Comparison of ENCODE assay signal across 1 cellular context in the genomic region with DNA sequence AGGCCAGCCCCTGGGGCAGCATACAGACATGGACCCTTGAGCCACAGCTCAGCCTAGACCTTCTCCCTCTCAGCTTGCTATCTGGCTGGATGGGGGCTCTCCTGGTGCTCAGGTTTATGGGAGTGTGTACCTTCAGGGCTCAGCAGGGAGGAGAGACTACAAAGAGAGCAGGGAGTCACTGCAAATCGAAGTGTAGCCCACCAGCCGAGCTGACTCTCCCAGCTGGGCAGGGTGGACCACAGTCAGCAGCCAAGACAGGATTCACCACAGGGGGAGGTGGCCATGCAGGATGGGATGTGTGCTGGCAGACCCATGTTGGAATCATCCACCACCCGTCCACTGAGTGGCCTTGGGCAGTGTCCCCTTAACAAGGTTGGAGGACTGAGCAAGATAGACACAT.
TF ChIP-seq lines count a peak whose summit lies in the region.

No MANE protein-coding gene starts in this region.

TF ChIP-seq in HepG2, 621 proteins besides CTCF, POLR2A, EP300 and RAD21 (continued from another document):
- TF ChIP-seq, protein P1, sequence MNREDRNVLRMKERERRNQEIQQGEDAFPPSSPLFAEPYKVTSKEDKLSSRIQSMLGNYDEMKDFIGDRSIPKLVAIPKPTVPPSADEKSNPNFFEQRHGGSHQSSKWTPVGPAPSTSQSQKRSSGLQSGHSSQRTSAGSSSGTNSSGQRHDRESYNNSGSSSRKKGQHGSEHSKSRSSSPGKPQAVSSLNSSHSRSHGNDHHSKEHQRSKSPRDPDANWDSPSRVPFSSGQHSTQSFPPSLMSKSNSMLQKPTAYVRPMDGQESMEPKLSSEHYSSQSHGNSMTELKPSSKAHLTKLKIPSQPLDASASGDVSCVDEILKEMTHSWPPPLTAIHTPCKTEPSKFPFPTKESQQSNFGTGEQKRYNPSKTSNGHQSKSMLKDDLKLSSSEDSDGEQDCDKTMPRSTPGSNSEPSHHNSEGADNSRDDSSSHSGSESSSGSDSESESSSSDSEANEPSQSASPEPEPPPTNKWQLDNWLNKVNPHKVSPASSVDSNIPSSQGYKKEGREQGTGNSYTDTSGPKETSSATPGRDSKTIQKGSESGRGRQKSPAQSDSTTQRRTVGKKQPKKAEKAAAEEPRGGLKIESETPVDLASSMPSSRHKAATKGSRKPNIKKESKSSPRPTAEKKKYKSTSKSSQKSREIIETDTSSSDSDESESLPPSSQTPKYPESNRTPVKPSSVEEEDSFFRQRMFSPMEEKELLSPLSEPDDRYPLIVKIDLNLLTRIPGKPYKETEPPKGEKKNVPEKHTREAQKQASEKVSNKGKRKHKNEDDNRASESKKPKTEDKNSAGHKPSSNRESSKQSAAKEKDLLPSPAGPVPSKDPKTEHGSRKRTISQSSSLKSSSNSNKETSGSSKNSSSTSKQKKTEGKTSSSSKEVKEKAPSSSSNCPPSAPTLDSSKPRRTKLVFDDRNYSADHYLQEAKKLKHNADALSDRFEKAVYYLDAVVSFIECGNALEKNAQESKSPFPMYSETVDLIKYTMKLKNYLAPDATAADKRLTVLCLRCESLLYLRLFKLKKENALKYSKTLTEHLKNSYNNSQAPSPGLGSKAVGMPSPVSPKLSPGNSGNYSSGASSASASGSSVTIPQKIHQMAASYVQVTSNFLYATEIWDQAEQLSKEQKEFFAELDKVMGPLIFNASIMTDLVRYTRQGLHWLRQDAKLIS (CRISPR knock-in tag; IDR thresholded peaks at IDR 0.05): no peak
- no peak for TF ChIP-seq SMARCE1 (IDR thresholded peaks at IDR 0.05; ENCODE audit: borderline replicate concordance)
- TF ChIP-seq ZNF781 (CRISPR knock-in tag; IDR thresholded peaks at IDR 0.05; ENCODE audit: borderline replicate concordance, not compliant biosample characterization): no peak
- TF ChIP-seq LBX2 (CRISPR knock-in tag; IDR thresholded peaks at IDR 0.05; ENCODE audit: borderline replicate concordance): no peak
- TF ChIP-seq CCAR2 (optimal IDR thresholded peaks at IDR 0.05; ENCODE audit: low read depth, low read length): no peak
- no peak for TF ChIP-seq ZNF260 (CRISPR knock-in tag; IDR thresholded peaks at IDR 0.05; ENCODE audit: borderline replicate concordance, low read depth)
- no peak for TF ChIP-seq NKX3-1 (CRISPR knock-in tag; IDR thresholded peaks at IDR 0.05)
- TF ChIP-seq, protein P2, sequence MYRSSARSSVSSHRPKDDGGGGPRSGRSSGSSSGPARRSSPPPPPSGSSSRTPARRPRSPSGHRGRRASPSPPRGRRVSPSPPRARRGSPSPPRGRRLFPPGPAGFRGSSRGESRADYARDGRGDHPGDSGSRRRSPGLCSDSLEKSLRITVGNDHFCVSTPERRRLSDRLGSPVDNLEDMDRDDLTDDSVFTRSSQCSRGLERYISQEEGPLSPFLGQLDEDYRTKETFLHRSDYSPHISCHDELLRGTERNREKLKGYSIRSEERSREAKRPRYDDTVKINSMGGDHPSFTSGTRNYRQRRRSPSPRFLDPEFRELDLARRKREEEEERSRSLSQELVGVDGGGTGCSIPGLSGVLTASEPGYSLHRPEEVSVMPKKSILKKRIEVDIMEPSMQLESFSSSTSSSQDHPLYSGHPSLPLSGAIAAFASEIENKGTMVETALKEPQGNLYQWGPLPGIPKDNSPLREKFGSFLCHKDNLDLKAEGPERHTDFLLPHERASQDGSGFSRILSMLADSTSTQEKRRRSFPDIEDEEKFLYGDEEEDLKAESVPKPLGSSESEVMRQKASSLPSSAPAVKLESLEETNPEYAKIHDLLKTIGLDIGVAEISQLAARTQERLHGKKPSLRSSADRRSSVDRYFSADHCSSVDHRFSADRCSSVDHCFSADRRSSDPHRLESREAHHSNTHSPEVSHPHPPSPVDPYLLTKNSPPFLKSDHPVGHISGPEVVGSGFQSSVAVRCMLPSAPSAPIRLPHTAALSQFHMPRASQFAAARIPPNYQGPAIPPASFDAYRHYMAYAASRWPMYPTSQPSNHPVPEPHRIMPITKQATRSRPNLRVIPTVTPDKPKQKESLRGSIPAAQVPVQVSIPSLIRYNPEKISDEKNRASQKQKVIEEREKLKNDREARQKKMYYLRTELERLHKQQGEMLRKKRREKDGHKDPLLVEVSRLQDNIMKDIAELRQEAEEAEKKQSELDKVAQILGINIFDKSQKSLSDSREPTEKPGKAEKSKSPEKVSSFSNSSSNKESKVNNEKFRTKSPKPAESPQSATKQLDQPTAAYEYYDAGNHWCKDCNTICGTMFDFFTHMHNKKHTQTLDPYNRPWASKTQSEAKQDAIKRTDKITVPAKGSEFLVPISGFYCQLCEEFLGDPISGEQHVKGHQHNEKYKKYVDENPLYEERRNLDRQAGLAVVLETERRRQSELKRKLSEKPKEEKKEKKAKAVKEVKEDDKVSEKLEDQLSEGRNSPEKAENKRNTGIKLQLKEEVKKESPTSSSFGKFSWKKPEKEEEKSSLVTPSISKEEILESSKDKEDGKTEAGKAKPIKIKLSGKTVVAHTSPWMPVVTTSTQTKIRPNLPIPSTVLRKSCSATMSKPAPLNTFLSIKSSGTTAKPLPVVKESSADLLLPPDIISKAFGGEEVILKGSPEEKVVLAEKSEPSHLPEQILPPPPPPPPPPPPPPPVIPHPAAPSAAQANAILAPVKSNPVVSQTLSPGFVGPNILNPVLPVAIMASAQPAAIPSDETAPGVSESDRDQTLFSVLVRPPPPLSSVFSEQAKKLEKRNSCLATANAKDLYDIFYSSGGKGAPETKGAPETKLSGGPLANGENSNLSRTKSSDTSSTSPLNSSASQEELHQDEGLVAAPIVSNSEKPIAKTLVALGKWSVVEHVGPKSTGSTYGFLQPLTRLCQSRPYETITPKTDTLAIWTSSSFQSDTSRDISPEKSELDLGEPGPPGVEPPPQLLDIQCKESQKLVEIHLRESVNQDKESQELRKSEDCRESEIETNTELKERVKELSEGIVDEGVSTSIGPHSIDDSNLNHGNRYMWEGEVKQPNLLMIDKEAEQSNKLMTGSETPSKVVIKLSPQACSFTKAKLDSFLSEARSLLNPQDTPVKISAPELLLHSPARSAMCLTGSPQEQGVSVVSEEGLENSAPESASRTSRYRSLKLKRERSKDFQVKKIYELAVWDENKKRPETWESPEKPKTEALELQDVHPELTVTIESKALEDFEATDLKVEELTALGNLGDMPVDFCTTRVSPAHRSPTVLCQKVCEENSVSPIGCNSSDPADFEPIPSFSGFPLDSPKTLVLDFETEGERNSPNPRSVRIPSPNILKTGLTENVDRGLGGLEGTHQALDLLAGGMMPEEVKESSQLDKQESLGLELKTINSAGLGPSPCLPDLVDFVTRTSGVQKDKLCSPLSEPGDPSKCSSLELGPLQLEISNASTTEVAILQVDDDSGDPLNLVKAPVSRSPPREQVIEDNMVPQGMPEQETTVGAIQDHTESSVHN (CRISPR knock-in tag; IDR thresholded peaks at IDR 0.05): no peak
- no peak for TF ChIP-seq AGO2 (optimal IDR thresholded peaks at IDR 0.05; ENCODE audit: low read depth, low read length)
